11 cellular contexts compared by ENCODE assay signal in genomic region chr1:198411240-198411639, GRCh38.
"Had no signal": no experiment of that assay in that cellular context is flagged by ENCODE, and none has a peak within 500 bp of the region (broad histone marks: within the 10 kb centered on the region; RNA-seq: fewer than 3 reads in every experiment).

No MANE protein-coding gene starts in this region.

- H2AFZ ChIP-seq: GM23248, GM23338 had no signal

- DNase-seq: GM23248, GOT3, H7, H9, HCEC 1CT, HFFc6 had no signal

- H3K4me2 ChIP-seq: GM23338 had no signal

- H3K9ac ChIP-seq: GM23248 had no signal

- H3K4me1 ChIP-seq: HAP-1 had no signal

- FAIRE-seq: H1, H54 had no signal

- H3K4me3 ChIP-seq: GM23248, GM23338, HAP-1 had no signal

- ATAC-seq: GM23338, HCT116 had no signal

- H3K36me3 ChIP-seq: HAP-1 had no signal

- H3K27ac ChIP-seq: GM23248 had no signal

- H3K9me3 ChIP-seq: HAP-1 had no signal
